Comparison of ENCODE assay signal across 8 cellular contexts in genomic region chr15:74130089-74130848, GRCh38. TPM values are rescaled to one million over a fixed set of nuclear protein-coding genes. Genes with fewer than 3 reads are reported as not detected.
DNase-seq lines count a peak whose midpoint lies in the region; TF ChIP-seq lines count a peak whose summit lies in the region.
"Had no signal": no experiment of that assay in that cellular context is flagged by ENCODE, and none has a peak within 500 bp of the region (broad histone marks: within the 10 kb centered on the region; RNA-seq: fewer than 3 reads in every experiment).

ISLR2 (plus strand) TSS chr15:74130586; CDS start chr15:74132755, 2,169 bp downstream.

- POLR2A ChIA-PET in CD8-positive, alpha-beta memory T cell (lab: Charles Lee), result no interaction called here

- TF ChIP-seq EP300 in Ishikawa (IDR thresholded peaks at IDR 0.05; ENCODE audit: borderline replicate concordance), result no peak

- no peaks in the 10 kb centered on the region for H3K36me3 Mint-ChIP-seq in CD8-positive, alpha-beta memory T cell

- peaks cover 6% of the 10 kb centered on the region for H3K4me1 ChIP-seq in CD8-positive, alpha-beta memory T cell (ENCODE audit: insufficient read depth, low read length)
- H3K4me1 ChIP-seq in neuron (ENCODE audit: insufficient read depth, low read length), result peaks cover 26% of the 10 kb centered on the region

- H3K27me3 Mint-ChIP-seq in CD8-positive, alpha-beta memory T cell, result peaks cover 36 to 74% of the 10 kb centered on the region in 2 donors

- no peak for DNase-seq in CD8-positive, alpha-beta memory T cell
- no peak for DNase-seq in CD1c-positive myeloid dendritic cell (ENCODE audit: extremely low spot score)
- no peak for DNase-seq in activated naive CD4-positive, alpha-beta T cell treated with anti-CD3 and anti-CD28 coated beads, Interleukin-2, amount 50 U/mL, for 16 hours
- no peak for DNase-seq in activated CD8-positive, alpha-beta memory T cell treated with anti-CD3 and anti-CD28 coated beads, Interleukin-2, amount 50 U/mL, for 48 hours
- DNase-seq: activated gamma-delta T cell treated with Interleukin-2 at 50 U/mL for 16 hours had no signal

- no peaks in the 10 kb centered on the region for H3K9me3 ChIP-seq in CD8-positive, alpha-beta memory T cell (ENCODE audit: low read length)
- H3K9me3 ChIP-seq in neuron (ENCODE audit: low read length), result peaks cover 14% of the 10 kb centered on the region

- peaks cover 44% of the 10 kb centered on the region for H3K27me3 ChIP-seq in CD8-positive, alpha-beta memory T cell (ENCODE audit: insufficient read depth, low read length, poor library complexity, severe bottlenecking)
- H3K27me3 ChIP-seq in neuron (ENCODE audit: insufficient read depth, low read length), result peaks cover 73% of the 10 kb centered on the region

- peak within 1 kb of the TSS in 4 of 7 donors; percentile 24 to 75 (median 38) for H3K4me3 Mint-ChIP-seq in CD8-positive, alpha-beta memory T cell

- H3K4me3 ChIP-seq in CD8-positive, alpha-beta memory T cell (ENCODE audit: low read length), result no peak within 1 kb of the TSS
- peak within 1 kb of the TSS; percentile 41 for H3K4me3 ChIP-seq in neuron (ENCODE audit: low read length)

- peak within 1 kb of the TSS; percentile 8 for H2AFZ ChIP-seq in neuron (ENCODE audit: low read depth, low read length)

- peaks cover 5 to 45% (median 10%) of the 10 kb centered on the region in 3 donors for H3K4me1 Mint-ChIP-seq in CD8-positive, alpha-beta memory T cell

- CTCF ChIA-PET in CD8-positive, alpha-beta memory T cell (lab: Charles Lee), result interaction anchor here (1.2 to 5.9 kb wide), 3 partner anchors 192 to 197 kb away, joined by 3 to 74 read pairs (median 4); no protein-coding TSS in a partner anchor

- H3K27ac Mint-ChIP-seq in CD8-positive, alpha-beta memory T cell, result peak within 1 kb of the TSS in 1 of 8 donors; percentile 47

- TF ChIP-seq RAD21 in Ishikawa (IDR thresholded peaks at IDR 0.05; ENCODE audit: low read depth), result no peak

- H3K27ac ChIP-seq in CD8-positive, alpha-beta memory T cell (ENCODE audit: low read depth, low read length), result no peak within 1 kb of the TSS
- peak within 1 kb of the TSS; percentile 54 for H3K27ac ChIP-seq in cingulate gyrus (ENCODE audit: low read depth, low read length)

- H3K36me3 ChIP-seq in CD8-positive, alpha-beta memory T cell (ENCODE audit: insufficient read depth, low read length), result no peaks in the 10 kb centered on the region
- H3K36me3 ChIP-seq in neuron (ENCODE audit: insufficient read depth, low read length), result no peaks in the 10 kb centered on the region

- peaks cover 0 to 2% (median 0%) of the 10 kb centered on the region in 5 donors for H3K9me3 Mint-ChIP-seq in CD8-positive, alpha-beta memory T cell

TF ChIP-seq in Ishikawa, 13 proteins besides CTCF, POLR2A, EP300 and RAD21:
- TF ChIP-seq CREB1 (IDR thresholded peaks at IDR 0.05; ENCODE audit: low read depth), result no peak
- TF ChIP-seq ZBTB7A (IDR thresholded peaks at IDR 0.05; ENCODE audit: low read depth), result peak; percentile 13; the same call in 1 of the 2 replicates
- no peak for TF ChIP-seq NFIC (IDR thresholded peaks at IDR 0.05)
- peak; percentile 86 for TF ChIP-seq MAX (IDR thresholded peaks at IDR 0.05)
- TF ChIP-seq TEAD4 (IDR thresholded peaks at IDR 0.05), result no peak
- TF ChIP-seq, protein P1, sequence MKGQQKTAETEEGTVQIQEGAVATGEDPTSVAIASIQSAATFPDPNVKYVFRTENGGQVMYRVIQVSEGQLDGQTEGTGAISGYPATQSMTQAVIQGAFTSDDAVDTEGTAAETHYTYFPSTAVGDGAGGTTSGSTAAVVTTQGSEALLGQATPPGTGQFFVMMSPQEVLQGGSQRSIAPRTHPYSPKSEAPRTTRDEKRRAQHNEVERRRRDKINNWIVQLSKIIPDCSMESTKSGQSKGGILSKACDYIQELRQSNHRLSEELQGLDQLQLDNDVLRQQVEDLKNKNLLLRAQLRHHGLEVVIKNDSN (IDR thresholded peaks at IDR 0.05), result peak; percentile 52

RNA-seq across cellular contexts. Expression of gene ISLR2, which starts in this region (rescaled TPM):
- total RNA-seq in CD8-positive, alpha-beta memory T cell, result not detected
- polyA plus RNA-seq in CD8-positive, alpha-beta memory T cell, result not detected
